Comparison of ENCODE assay signal across 7 cellular contexts in the genomic region with DNA sequence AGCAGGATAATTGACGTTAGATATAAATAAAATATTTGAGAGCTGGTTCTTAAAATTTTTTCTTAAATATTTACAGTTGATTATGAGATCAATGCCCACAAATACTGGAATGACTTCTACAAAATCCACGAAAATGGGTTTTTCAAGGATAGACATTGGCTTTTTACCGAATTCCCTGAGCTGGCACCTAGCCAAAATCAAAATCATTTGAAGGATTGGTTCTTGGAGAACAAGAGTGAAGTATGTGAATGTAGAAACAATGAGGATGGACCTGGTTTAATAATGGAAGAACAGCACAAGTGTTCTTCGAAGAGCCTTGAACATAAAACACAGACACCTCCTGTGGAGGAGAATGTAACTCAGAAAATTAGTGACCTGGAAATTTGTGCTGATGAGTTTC. TPM values are rescaled to one million over a fixed set of nuclear protein-coding genes. Genes with fewer than 3 reads are reported as not detected.
DNase-seq lines count a peak whose midpoint lies in the region; ATAC-seq and TF ChIP-seq lines count a peak whose summit lies in the region.
"Not testable (repeated sequence)": the region's sequence is repeated elsewhere in the genome, so short reads cannot be mapped to it uniquely, and the experiment has no call there.

No MANE protein-coding gene starts in this region.

- H3K4me1 Mint-ChIP-seq in Caco-2 (ENCODE audit: low read depth, unreplicated experiment) (peaks cover 12% of the 10 kb centered on the region), chondrocyte (ENCODE audit: low read depth) (peaks cover 28% of the 10 kb centered on the region), neural crest cell (peaks cover 18% of the 10 kb centered on the region)
- H3K4me1 Mint-ChIP-seq in activated CD4-positive, alpha-beta T cell treated with anti-CD3 and anti-CD28 coated beads for 36 hours, result peaks cover 31% of the 10 kb centered on the region
- peaks cover 33% of the 10 kb centered on the region for H3K4me1 Mint-ChIP-seq in activated T-cell treated with anti-CD3 and anti-CD28 coated beads, Interleukin-2, amount 50 U/mL, for 4 hours (ENCODE audit: low read depth)
- peaks cover 23% of the 10 kb centered on the region for H3K4me1 Mint-ChIP-seq in activated naive CD8-positive, alpha-beta T cell treated with anti-CD3 and anti-CD28 coated beads for 36 hours

- H3K4me3 Mint-ChIP-seq in Caco-2 (ENCODE audit: unreplicated experiment); activated CD4-positive, alpha-beta T cell treated with anti-CD3 and anti-CD28 coated beads for 36 hours; activated naive CD8-positive, alpha-beta T cell treated with anti-CD3 and anti-CD28 coated beads for 36 hours; chondrocyte (ENCODE audit: unreplicated experiment): not testable (repeated sequence)
- H3K4me3 Mint-ChIP-seq in activated T-cell treated with anti-CD3 and anti-CD28 coated beads, Interleukin-2, amount 50 U/mL, for 4 hours, result peak overlapping the region; percentile 54
- H3K4me3 Mint-ChIP-seq in neural crest cell, result peak overlapping the region; percentile 31

- POLR2A ChIA-PET in Caco-2 (lab: Charles Lee); activated CD4-positive, alpha-beta T cell treated with anti-CD3 and anti-CD28 coated beads for 36 hours (lab: Charles Lee): not testable (repeated sequence)

- H3K9me3 ChIP-seq in Caco-2, result not testable (repeated sequence)

- TF ChIP-seq POLR2A in NB4 (IDR thresholded peaks at IDR 0.05; ENCODE audit: extremely low read depth, insufficient read length), result not testable (repeated sequence)

- not testable (repeated sequence) for H3K36me3 ChIP-seq in Caco-2 (ENCODE audit: control insufficient read depth, insufficient read depth, low read length)

- not testable (repeated sequence) for TF ChIP-seq CTCF in Caco-2 (IDR thresholded peaks at IDR 0.05; ENCODE audit: insufficient read depth in 1 of 2, low read depth in 1 of 2, low read length in 1 of 2, severe bottlenecking in 1 of 2, unreplicated experiment in 1 of 2); NB4 (IDR thresholded peaks at IDR 0.05; ENCODE audit: low read depth, low read length); chondrocyte (IDR thresholded peaks at IDR 0.05); neural crest cell (conservative IDR thresholded peaks at IDR 0.05)

- H3K27me3 Mint-ChIP-seq in Caco-2 (ENCODE audit: insufficient read depth, unreplicated experiment); activated CD4-positive, alpha-beta T cell treated with anti-CD3 and anti-CD28 coated beads for 36 hours; activated T-cell treated with anti-CD3 and anti-CD28 coated beads, Interleukin-2, amount 50 U/mL, for 4 hours (ENCODE audit: low read depth); activated naive CD8-positive, alpha-beta T cell treated with anti-CD3 and anti-CD28 coated beads for 36 hours; chondrocyte (ENCODE audit: low read depth); neural crest cell (ENCODE audit: low read depth): not testable (repeated sequence)

- ATAC-seq in activated CD4-positive, alpha-beta T cell treated with anti-CD3 and anti-CD28 coated beads for 36 hours; activated T-cell treated with anti-CD3 and anti-CD28 coated beads, Interleukin-2, amount 50 U/mL, for 4 hours: not testable (repeated sequence)

- CTCF ChIA-PET in Caco-2 (lab: Charles Lee), result not testable (repeated sequence)
- CTCF ChIA-PET in activated CD4-positive, alpha-beta T cell treated with anti-CD3 and anti-CD28 coated beads for 36 hours (lab: Charles Lee), result interaction anchor here (0.8 to 1.1 kb wide), 2 partner anchors 18 to 52 kb away, joined by 3 read pairs; no protein-coding TSS in a partner anchor

- H3K27ac Mint-ChIP-seq in Caco-2 (ENCODE audit: unreplicated experiment); neural crest cell (ENCODE audit: unreplicated experiment): not testable (repeated sequence)
- H3K27ac Mint-ChIP-seq in activated CD4-positive, alpha-beta T cell treated with anti-CD3 and anti-CD28 coated beads for 36 hours, result peak overlapping the region; percentile 31
- peak overlapping the region; percentile 16 for H3K27ac Mint-ChIP-seq in activated naive CD8-positive, alpha-beta T cell treated with anti-CD3 and anti-CD28 coated beads for 36 hours
- H3K27ac Mint-ChIP-seq in chondrocyte (ENCODE audit: unreplicated experiment), result peak overlapping the region; percentile 24

- not testable (repeated sequence) for H3K9me3 Mint-ChIP-seq in Caco-2 (ENCODE audit: unreplicated experiment); activated CD4-positive, alpha-beta T cell treated with anti-CD3 and anti-CD28 coated beads for 36 hours (ENCODE audit: low read depth); activated T-cell treated with anti-CD3 and anti-CD28 coated beads, Interleukin-2, amount 50 U/mL, for 4 hours; activated naive CD8-positive, alpha-beta T cell treated with anti-CD3 and anti-CD28 coated beads for 36 hours; chondrocyte (ENCODE audit: low read depth); neural crest cell

- not testable (repeated sequence) for DNase-seq in Caco-2; NB4 (ENCODE audit: low read depth); activated CD4-positive, alpha-beta T cell treated with anti-CD3 and anti-CD28 coated beads for 36 hours; activated T-cell treated with anti-CD3 and anti-CD28 coated beads, Interleukin-2, amount 50 U/mL, for 4 hours; activated naive CD8-positive, alpha-beta T cell treated with anti-CD3 and anti-CD28 coated beads for 36 hours; chondrocyte (ENCODE audit: low spot score); neural crest cell (ENCODE audit: low read depth, low spot score)

- H3K27me3 ChIP-seq in Caco-2 (replicated peaks; ENCODE audit: control insufficient read depth, insufficient read depth, low read length), result not testable (repeated sequence)

- peaks cover 43% of the 10 kb centered on the region for H3K36me3 Mint-ChIP-seq in Caco-2 (ENCODE audit: insufficient read depth, unreplicated experiment)
- peaks cover 32% of the 10 kb centered on the region for H3K36me3 Mint-ChIP-seq in activated CD4-positive, alpha-beta T cell treated with anti-CD3 and anti-CD28 coated beads for 36 hours (ENCODE audit: low read depth)
- H3K36me3 Mint-ChIP-seq in activated T-cell treated with anti-CD3 and anti-CD28 coated beads, Interleukin-2, amount 50 U/mL, for 4 hours (ENCODE audit: insufficient read depth), result peaks cover 15% of the 10 kb centered on the region
- H3K36me3 Mint-ChIP-seq in activated naive CD8-positive, alpha-beta T cell treated with anti-CD3 and anti-CD28 coated beads for 36 hours, result peaks cover 16% of the 10 kb centered on the region
- H3K36me3 Mint-ChIP-seq in chondrocyte (ENCODE audit: low read depth); neural crest cell (ENCODE audit: low read depth): not testable (repeated sequence)

- not testable (repeated sequence) for H3K4me3 ChIP-seq in Caco-2 (ENCODE audit: low read depth, low read length)
- peak overlapping the region; percentile 27 for H3K4me3 ChIP-seq in NB4 (ENCODE audit: low read depth, low read length)

- H3K4me1 ChIP-seq in Caco-2, result not testable (repeated sequence)

- TSS peak; percentile 0 for BruUV-seq in Caco-2 (replicated peaks; lab: Mats Ljungman, UMichigan)

- intact Hi-C loops in Caco-2 (cut with micrococcal nuclease; ENCODE audit: unreplicated experiment), result loop anchor here (5.0 to 10.0 kb wide), 2 partner anchors 53 to 186 kb away; no protein-coding TSS in a partner anchor
- intact Hi-C loops in activated CD4-positive, alpha-beta T cell treated with anti-CD3 and anti-CD28 coated beads for 36 hours (cut with DNase I, micrococcal nuclease), result loop anchor here in 1 of 2 experiments (5.0 kb wide), 2 partner anchors 52 to 137 kb away; partner anchors contain the start of gene RBM28

RNA-seq across cellular contexts. Expression of gene METTL2B, which starts 2.5 kb away (rescaled TPM):
- 37.2 and 39.0 TPM in 2 replicates for total RNA-seq in Caco-2 (2022)
- total RNA-seq in activated CD4-positive, alpha-beta T cell treated with anti-CD3 and anti-CD28 coated beads for 36 hours, result 10 to 100 TPM; 36.1 to 40.3 TPM
- total RNA-seq in activated T-cell treated with anti-CD3 and anti-CD28 coated beads, Interleukin-2, amount 50 U/mL, for 4 hours, result 10 to 100 TPM; 68.5 to 74.2 (median 73.7) TPM
- total RNA-seq in activated naive CD8-positive, alpha-beta T cell treated with anti-CD3 and anti-CD28 coated beads for 36 hours, result 10 to 100 TPM; 57.3 to 59.8 TPM
- total RNA-seq in chondrocyte, result 26.3 to 35.4 TPM (median 26.3 TPM) in 3 replicates
- 50.5 and 51.5 TPM in 2 replicates for total RNA-seq in neural crest cell

RNA-seq across cellular contexts. Expression of gene HILPDA, which starts 23.4 kb away (rescaled TPM):
- total RNA-seq in Caco-2 (2022) (17.0 and 17.8 TPM in 2 replicates), chondrocyte (11.8 to 15.8 TPM (median 14.7 TPM) in 3 replicates), neural crest cell (46.7 and 51.9 TPM in 2 replicates)
- total RNA-seq in activated CD4-positive, alpha-beta T cell treated with anti-CD3 and anti-CD28 coated beads for 36 hours, result 100 to 1,000 TPM; 227 to 309 TPM
- total RNA-seq in activated T-cell treated with anti-CD3 and anti-CD28 coated beads, Interleukin-2, amount 50 U/mL, for 4 hours, result 10 to 100 TPM; 18.4 to 26.6 (median 23.7) TPM
- total RNA-seq in activated naive CD8-positive, alpha-beta T cell treated with anti-CD3 and anti-CD28 coated beads for 36 hours, result 10 to 100 TPM; 72.3 to 72.8 TPM
